9 cellular contexts compared by ENCODE assay signal in genomic region chr4:2591189-2591588, GRCh38. TPM values are rescaled to one million over a fixed set of nuclear protein-coding genes. Genes with fewer than 3 reads are reported as not detected.
A peak's percentile ranks its signal among the peaks of the same experiment; 100 is the strongest.
DNase-seq lines count a peak whose midpoint lies in the region; TF ChIP-seq lines count a peak whose summit lies in the region.
"Had no signal": no experiment of that assay in that cellular context is flagged by ENCODE, and none has a peak within 500 bp of the region (broad histone marks: within the 10 kb centered on the region; RNA-seq: fewer than 3 reads in every experiment).

No MANE protein-coding gene starts in this region.

- H3K27ac Mint-ChIP-seq in activated T-helper 1 cell treated with anti-CD3 and anti-CD28 coated beads, Interleukin-12 subunit alpha, Interleukin-12 subunit beta, Interleukin-2, Interleukin-4 antibody, amounts not matched to agents 30 ng/mL and 10 ng/mL and 1 ng/mL, durations not matched to agents 14 hours and 24 hours and 36 hours = peak overlapping the region; percentile 63

- H3K27ac ChIP-seq in HL-60 (replicated peaks) (peak overlapping the region; percentile 27), spleen (peak overlapping the region in 6 of 8 donors; percentile 20 to 60 (median 48)), ascending aorta (peak overlapping the region in 1 of 2 donors; percentile 59)

- H3K4me3 ChIP-seq in HL-60 (replicated peaks; ENCODE audit: insufficient read depth, low read length) (no peak overlapping the region), spleen (no peak overlapping the region), ascending aorta (no peak overlapping the region)

- no peaks in the 10 kb centered on the region for H3K36me3 Mint-ChIP-seq in activated T-helper 1 cell treated with anti-CD3 and anti-CD28 coated beads, Interleukin-12 subunit alpha, Interleukin-12 subunit beta, Interleukin-2, Interleukin-4 antibody, amounts not matched to agents 30 ng/mL and 10 ng/mL and 1 ng/mL, durations not matched to agents 14 hours and 24 hours and 36 hours (ENCODE audit: low read depth)

- H3K4me3 Mint-ChIP-seq in activated T-helper 1 cell treated with anti-CD3 and anti-CD28 coated beads, Interleukin-12 subunit alpha, Interleukin-12 subunit beta, Interleukin-2, Interleukin-4 antibody, amounts not matched to agents 30 ng/mL and 10 ng/mL and 1 ng/mL, durations not matched to agents 14 hours and 24 hours and 36 hours = no peak overlapping the region

- whole genome bisulfite sequencing in spleen, 5 donors = 18 to 40% (median 25%) methylated on average over 8 of the region's 8 CpGs

- TF ChIP-seq CTCF in HL-60 (IDR thresholded peaks at IDR 0.05; ENCODE audit: insufficient read depth, low read length) = no peak
- no peak for TF ChIP-seq CTCF in spleen (IDR thresholded peaks at IDR 0.05 in 8 of 11, conservative IDR thresholded peaks at IDR 0.05 in 3 of 11)
- no peak for TF ChIP-seq CTCF in ascending aorta (IDR thresholded peaks at IDR 0.05)

- no peak for TF ChIP-seq POLR2A in spleen (IDR thresholded peaks at IDR 0.05)

- H3K9me3 ChIP-seq in spleen = no peaks in the 10 kb centered on the region
- H3K9me3 ChIP-seq in ascending aorta = no peaks in the 10 kb centered on the region

- intact Hi-C loops in activated T-helper 1 cell treated with anti-CD3 and anti-CD28 coated beads, Interleukin-12 subunit alpha, Interleukin-12 subunit beta, Interleukin-2, Interleukin-4 antibody, amounts not matched to agents 30 ng/mL and 10 ng/mL and 1 ng/mL, durations not matched to agents 14 hours and 24 hours and 36 hours (cut with micrococcal nuclease) = no loop called here
- intact Hi-C loops in spleen (cut with DNase I; ENCODE audit: low total_unique reads) (no loop called here), ascending aorta (cut with DNase I) (no loop called here)

- H3K4me1 Mint-ChIP-seq in activated T-helper 1 cell treated with anti-CD3 and anti-CD28 coated beads, Interleukin-12 subunit alpha, Interleukin-12 subunit beta, Interleukin-2, Interleukin-4 antibody, amounts not matched to agents 30 ng/mL and 10 ng/mL and 1 ng/mL, durations not matched to agents 14 hours and 24 hours and 36 hours (ENCODE audit: low read depth) = peaks cover 38% of the 10 kb centered on the region

- H3K36me3 ChIP-seq in spleen = peaks cover 0 to 3% (median under 1%) of the 10 kb centered on the region in 6 donors
- peaks cover 0 to 3% of the 10 kb centered on the region in 2 donors for H3K36me3 ChIP-seq in ascending aorta

- H3K27me3 ChIP-seq in HL-60 (ENCODE audit: insufficient read depth, poor library complexity, severe bottlenecking) (no peaks in the 10 kb centered on the region), spleen (replicated peaks in 1 of 7) (no peaks in the 10 kb centered on the region), ascending aorta (no peaks in the 10 kb centered on the region)

- H3K4me1 ChIP-seq in spleen = peaks cover 28 to 97% (median 75%) of the 10 kb centered on the region in 6 donors
- H3K4me1 ChIP-seq in ascending aorta = peaks cover 0 to 33% of the 10 kb centered on the region in 2 donors

- peak in 1 of 2 experiments; percentile 76 for DNase-seq in HL-60 (ENCODE audit: low read depth in 1 of 2, low spot score in 1 of 2)
- no peak for DNase-seq in activated T-helper 1 cell treated with anti-CD3 and anti-CD28 coated beads, Interleukin-12 subunit alpha, Interleukin-12 subunit beta, Interleukin-2, Interleukin-4 antibody, amounts not matched to agents 30 ng/mL and 10 ng/mL and 1 ng/mL, durations not matched to agents 14 hours and 24 hours and 36 hours (ENCODE audit: low spot score)
- peak; percentile 34 for DNase-seq in hepatic stellate cell (ENCODE audit: low spot score)
- DNase-seq in spleen = no peak
- DNase-seq in glomerular visceral epithelial cell (ENCODE audit: extremely low spot score) = no peak
- no peak for DNase-seq in ascending aorta (ENCODE audit: low spot score in 2 of 2)
- DNase-seq in NCI-H1048 (lab: John Stamatoyannopoulos, UW) = no peak
- DNase-seq: activated CD4-positive, alpha-beta T cell treated with anti-CD3 and anti-CD28 coated beads, Interleukin-2, amount 50 U/mL, for 4 hours; NCI-H446 treated with DMSO at 0.1 percent for 48 hours had no signal

- no peaks in the 10 kb centered on the region for H3K27me3 Mint-ChIP-seq in activated T-helper 1 cell treated with anti-CD3 and anti-CD28 coated beads, Interleukin-12 subunit alpha, Interleukin-12 subunit beta, Interleukin-2, Interleukin-4 antibody, amounts not matched to agents 30 ng/mL and 10 ng/mL and 1 ng/mL, durations not matched to agents 14 hours and 24 hours and 36 hours (ENCODE audit: insufficient read depth)

- no peaks in the 10 kb centered on the region for H3K9me3 Mint-ChIP-seq in activated T-helper 1 cell treated with anti-CD3 and anti-CD28 coated beads, Interleukin-12 subunit alpha, Interleukin-12 subunit beta, Interleukin-2, Interleukin-4 antibody, amounts not matched to agents 30 ng/mL and 10 ng/mL and 1 ng/mL, durations not matched to agents 14 hours and 24 hours and 36 hours

RNA-seq across cellular contexts. Expression of gene FAM193A, which starts 54.7 kb away (rescaled TPM):
- total RNA-seq in activated T-helper 1 cell treated with anti-CD3 and anti-CD28 coated beads, Interleukin-12 subunit alpha, Interleukin-12 subunit beta, Interleukin-2, Interleukin-4 antibody, amounts not matched to agents 30 ng/mL and 10 ng/mL and 1 ng/mL, durations not matched to agents 14 hours and 24 hours and 36 hours = 30.4 and 32.2 TPM in 2 replicates
- 10 to 100 TPM; 31.1 to 37.7 (median 32.0) TPM for total RNA-seq in spleen
- polyA plus RNA-seq in spleen = 10 to 100 TPM in 1 of 3 donors, 1 to 10 TPM in 2; 6.2 to 11.6 (median 7.0) TPM
- 30.9 TPM for total RNA-seq in ascending aorta
